1 cellular context compared by ENCODE assay signal in the genomic region with DNA sequence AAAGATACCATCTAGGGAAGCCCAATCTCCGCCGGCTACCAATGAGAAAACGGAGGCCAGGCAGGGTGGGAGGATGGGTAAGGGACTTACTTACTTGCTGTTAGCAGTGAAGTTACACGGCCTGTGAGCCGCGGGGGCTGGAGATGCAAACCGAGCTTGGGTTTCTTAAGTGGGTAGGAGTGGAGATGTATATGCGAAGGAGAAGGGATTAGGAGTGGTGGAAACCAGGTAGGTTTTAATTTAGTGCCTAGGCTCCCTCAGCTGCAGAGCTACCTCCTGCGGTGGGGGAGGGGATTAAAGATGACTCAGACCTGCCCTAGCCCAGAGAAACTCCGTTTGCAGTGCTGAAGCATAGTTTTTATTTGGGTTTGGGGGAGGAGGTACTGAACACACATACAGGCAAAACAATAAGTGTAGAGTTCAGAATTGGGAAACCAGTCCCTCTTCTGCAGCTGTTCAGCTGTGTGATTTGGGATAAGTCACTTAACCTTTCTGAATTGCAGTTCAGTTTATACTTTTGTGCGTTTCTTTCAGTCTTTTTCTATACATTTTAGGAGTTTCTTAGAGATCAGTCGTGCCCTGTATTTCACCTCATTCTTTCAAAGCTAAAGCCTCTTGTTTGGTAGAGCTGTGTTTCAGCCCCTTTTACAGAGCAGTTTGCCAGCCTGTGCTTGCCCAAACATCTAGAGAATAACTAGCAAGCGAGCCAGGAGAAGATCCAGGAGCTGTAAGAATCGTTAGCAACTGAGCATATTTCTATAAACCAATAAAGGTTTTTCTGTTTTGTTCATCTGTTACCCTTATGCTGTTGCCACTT.
TF ChIP-seq lines count a peak whose summit lies in the region.

No MANE protein-coding gene starts in this region.

TF ChIP-seq in K562, 482 proteins besides CTCF, POLR2A, EP300 and RAD21 (continued from another document and continues in another):
- TF ChIP-seq, protein P1, sequence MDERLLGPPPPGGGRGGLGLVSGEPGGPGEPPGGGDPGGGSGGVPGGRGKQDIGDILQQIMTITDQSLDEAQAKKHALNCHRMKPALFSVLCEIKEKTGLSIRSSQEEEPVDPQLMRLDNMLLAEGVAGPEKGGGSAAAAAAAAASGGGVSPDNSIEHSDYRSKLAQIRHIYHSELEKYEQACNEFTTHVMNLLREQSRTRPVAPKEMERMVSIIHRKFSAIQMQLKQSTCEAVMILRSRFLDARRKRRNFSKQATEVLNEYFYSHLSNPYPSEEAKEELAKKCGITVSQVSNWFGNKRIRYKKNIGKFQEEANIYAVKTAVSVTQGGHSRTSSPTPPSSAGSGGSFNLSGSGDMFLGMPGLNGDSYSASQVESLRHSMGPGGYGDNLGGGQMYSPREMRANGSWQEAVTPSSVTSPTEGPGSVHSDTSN (CRISPR knock-in tag; IDR thresholded peaks at IDR 0.05; ENCODE audit: low read depth), result no peak
- TF ChIP-seq, protein P1 (tag; conservative IDR thresholded peaks at IDR 0.05; ENCODE audit: low read depth), result no peak
- 0 out of 2 replicates have a peak, but pooled peaks have one; percentile 20 for TF ChIP-seq ZNF384 (IDR thresholded peaks at IDR 0.05; ENCODE audit: low read depth, low read length)
- TF ChIP-seq IFI16 (CRISPR knock-in tag; IDR thresholded peaks at IDR 0.05), result no peak
- TF ChIP-seq, protein P2, sequence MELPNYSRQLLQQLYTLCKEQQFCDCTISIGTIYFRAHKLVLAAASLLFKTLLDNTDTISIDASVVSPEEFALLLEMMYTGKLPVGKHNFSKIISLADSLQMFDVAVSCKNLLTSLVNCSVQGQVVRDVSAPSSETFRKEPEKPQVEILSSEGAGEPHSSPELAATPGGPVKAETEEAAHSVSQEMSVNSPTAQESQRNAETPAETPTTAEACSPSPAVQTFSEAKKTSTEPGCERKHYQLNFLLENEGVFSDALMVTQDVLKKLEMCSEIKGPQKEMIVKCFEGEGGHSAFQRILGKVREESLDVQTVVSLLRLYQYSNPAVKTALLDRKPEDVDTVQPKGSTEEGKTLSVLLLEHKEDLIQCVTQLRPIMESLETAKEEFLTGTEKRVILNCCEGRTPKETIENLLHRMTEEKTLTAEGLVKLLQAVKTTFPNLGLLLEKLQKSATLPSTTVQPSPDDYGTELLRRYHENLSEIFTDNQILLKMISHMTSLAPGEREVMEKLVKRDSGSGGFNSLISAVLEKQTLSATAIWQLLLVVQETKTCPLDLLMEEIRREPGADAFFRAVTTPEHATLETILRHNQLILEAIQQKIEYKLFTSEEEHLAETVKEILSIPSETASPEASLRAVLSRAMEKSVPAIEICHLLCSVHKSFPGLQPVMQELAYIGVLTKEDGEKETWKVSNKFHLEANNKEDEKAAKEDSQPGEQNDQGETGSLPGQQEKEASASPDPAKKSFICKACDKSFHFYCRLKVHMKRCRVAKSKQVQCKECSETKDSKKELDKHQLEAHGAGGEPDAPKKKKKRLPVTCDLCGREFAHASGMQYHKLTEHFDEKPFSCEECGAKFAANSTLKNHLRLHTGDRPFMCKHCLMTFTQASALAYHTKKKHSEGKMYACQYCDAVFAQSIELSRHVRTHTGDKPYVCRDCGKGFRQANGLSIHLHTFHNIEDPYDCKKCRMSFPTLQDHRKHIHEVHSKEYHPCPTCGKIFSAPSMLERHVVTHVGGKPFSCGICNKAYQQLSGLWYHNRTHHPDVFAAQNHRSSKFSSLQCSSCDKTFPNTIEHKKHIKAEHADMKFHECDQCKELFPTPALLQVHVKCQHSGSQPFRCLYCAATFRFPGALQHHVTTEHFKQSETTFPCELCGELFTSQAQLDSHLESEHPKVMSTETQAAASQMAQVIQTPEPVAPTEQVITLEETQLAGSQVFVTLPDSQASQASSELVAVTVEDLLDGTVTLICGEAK (IDR thresholded peaks at IDR 0.05), result peak; percentile 23; the same call in 1 of the 2 replicates
- TF ChIP-seq, protein P2 (CRISPR knock-in tag; IDR thresholded peaks at IDR 0.05), result no peak
- TF ChIP-seq CHD2 (IDR thresholded peaks at IDR 0.05; ENCODE audit: low read depth, low read length), result peak; percentile 30; the same call in 1 of the 2 replicates
- TF ChIP-seq ATF1 (CRISPR knock-in tag; IDR thresholded peaks at IDR 0.05), result no peak
- no peak for TF ChIP-seq ATF1 (tag; IDR thresholded peaks at IDR 0.05)
- TF ChIP-seq RAD51 (IDR thresholded peaks at IDR 0.05; ENCODE audit: borderline replicate concordance, low read depth), result no peak
- no peak for TF ChIP-seq ZNF347 (CRISPR knock-in tag; IDR thresholded peaks at IDR 0.05; ENCODE audit: low read depth)
- no peak for TF ChIP-seq PHB2 (IDR thresholded peaks at IDR 0.05; ENCODE audit: low read depth)
- TF ChIP-seq, protein P3, sequence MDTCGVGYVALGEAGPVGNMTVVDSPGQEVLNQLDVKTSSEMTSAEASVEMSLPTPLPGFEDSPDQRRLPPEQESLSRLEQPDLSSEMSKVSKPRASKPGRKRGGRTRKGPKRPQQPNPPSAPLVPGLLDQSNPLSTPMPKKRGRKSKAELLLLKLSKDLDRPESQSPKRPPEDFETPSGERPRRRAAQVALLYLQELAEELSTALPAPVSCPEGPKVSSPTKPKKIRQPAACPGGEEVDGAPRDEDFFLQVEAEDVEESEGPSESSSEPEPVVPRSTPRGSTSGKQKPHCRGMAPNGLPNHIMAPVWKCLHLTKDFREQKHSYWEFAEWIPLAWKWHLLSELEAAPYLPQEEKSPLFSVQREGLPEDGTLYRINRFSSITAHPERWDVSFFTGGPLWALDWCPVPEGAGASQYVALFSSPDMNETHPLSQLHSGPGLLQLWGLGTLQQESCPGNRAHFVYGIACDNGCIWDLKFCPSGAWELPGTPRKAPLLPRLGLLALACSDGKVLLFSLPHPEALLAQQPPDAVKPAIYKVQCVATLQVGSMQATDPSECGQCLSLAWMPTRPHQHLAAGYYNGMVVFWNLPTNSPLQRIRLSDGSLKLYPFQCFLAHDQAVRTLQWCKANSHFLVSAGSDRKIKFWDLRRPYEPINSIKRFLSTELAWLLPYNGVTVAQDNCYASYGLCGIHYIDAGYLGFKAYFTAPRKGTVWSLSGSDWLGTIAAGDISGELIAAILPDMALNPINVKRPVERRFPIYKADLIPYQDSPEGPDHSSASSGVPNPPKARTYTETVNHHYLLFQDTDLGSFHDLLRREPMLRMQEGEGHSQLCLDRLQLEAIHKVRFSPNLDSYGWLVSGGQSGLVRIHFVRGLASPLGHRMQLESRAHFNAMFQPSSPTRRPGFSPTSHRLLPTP (IDR thresholded peaks at IDR 0.05; ENCODE audit: borderline replicate concordance, extremely low read depth, insufficient read length), result no peak
- TF ChIP-seq, protein P4, sequence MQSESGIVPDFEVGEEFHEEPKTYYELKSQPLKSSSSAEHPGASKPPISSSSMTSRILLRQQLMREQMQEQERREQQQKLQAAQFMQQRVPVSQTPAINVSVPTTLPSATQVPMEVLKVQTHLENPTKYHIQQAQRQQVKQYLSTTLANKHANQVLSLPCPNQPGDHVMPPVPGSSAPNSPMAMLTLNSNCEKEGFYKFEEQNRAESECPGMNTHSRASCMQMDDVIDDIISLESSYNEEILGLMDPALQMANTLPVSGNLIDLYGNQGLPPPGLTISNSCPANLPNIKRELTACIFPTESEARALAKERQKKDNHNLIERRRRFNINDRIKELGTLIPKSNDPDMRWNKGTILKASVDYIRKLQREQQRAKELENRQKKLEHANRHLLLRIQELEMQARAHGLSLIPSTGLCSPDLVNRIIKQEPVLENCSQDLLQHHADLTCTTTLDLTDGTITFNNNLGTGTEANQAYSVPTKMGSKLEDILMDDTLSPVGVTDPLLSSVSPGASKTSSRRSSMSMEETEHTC (IDR thresholded peaks at IDR 0.05), result no peak
- no peak for TF ChIP-seq ZNF124 (CRISPR knock-in tag; IDR thresholded peaks at IDR 0.05)
- 0 out of 2 replicates have a peak, but pooled peaks have one; percentile 4 for TF ChIP-seq NFIC (IDR thresholded peaks at IDR 0.05)
- TF ChIP-seq FOXK2 (conservative IDR thresholded peaks at IDR 0.05 in 1 of 2, IDR thresholded peaks at IDR 0.05 in 1 of 2; ENCODE audit: low read depth in 2 of 2), result no peak
- TF ChIP-seq ZNF324 (CRISPR knock-in tag; IDR thresholded peaks at IDR 0.05), result no peak
- no peak for TF ChIP-seq ERF (CRISPR knock-in tag; IDR thresholded peaks at IDR 0.05)
- no peak for TF ChIP-seq ZNF766 (CRISPR knock-in tag; conservative IDR thresholded peaks at IDR 0.05)
- TF ChIP-seq MTA3 (IDR thresholded peaks at IDR 0.05; ENCODE audit: borderline replicate concordance), result peak; percentile 54; the same call in 1 of the 2 replicates
- no peak for TF ChIP-seq TBP (optimal IDR thresholded peaks at IDR 0.05; ENCODE audit: low read depth, low read length)
- no peak for TF ChIP-seq ZNF274 (IDR thresholded peaks at IDR 0.05; ENCODE audit: borderline replicate concordance, low read depth, low read length)
- no peak for TF ChIP-seq ZNF76 (CRISPR knock-in tag; IDR thresholded peaks at IDR 0.05; ENCODE audit: borderline replicate concordance)
- TF ChIP-seq SIN3A (IDR thresholded peaks at IDR 0.05; ENCODE audit: borderline replicate concordance in 2 of 2, control insufficient read depth in 1 of 2, low read depth in 2 of 2, low read length in 2 of 2), result no peak
- no peak for TF ChIP-seq CBX8 (IDR thresholded peaks at IDR 0.05; ENCODE audit: borderline replicate concordance, extremely low read depth, low read depth, low read length, poor library complexity, severe bottlenecking)
- TF ChIP-seq TAF15 (IDR thresholded peaks at IDR 0.05; ENCODE audit: low read depth, low read length), result no peak
- no peak for TF ChIP-seq KLF6 (CRISPR knock-in tag; IDR thresholded peaks at IDR 0.05; ENCODE audit: borderline replicate concordance)
- TF ChIP-seq FUS (optimal IDR thresholded peaks at IDR 0.05; ENCODE audit: low read depth, low read length), result no peak
- TF ChIP-seq NCOA6 (IDR thresholded peaks at IDR 0.05), result peak; percentile 50; the same call in 1 of the 2 replicates
- no peak for TF ChIP-seq SRSF3 (IDR thresholded peaks at IDR 0.05; ENCODE audit: insufficient read depth, low read length)
- TF ChIP-seq BDP1 (IDR thresholded peaks at IDR 0.05; ENCODE audit: insufficient read depth, insufficient read length), result no peak
- TF ChIP-seq MXI1 (IDR thresholded peaks at IDR 0.05; ENCODE audit: low read depth, low read length), result no peak
- TF ChIP-seq ILF3 (IDR thresholded peaks at IDR 0.05; ENCODE audit: borderline replicate concordance), result no peak
